Comparison of ENCODE assay signal across 23 cellular contexts in genomic region chr1:181174860-181175259, GRCh38.
DNase-seq lines count a peak whose midpoint lies in the region; ATAC-seq, FAIRE-seq and TF ChIP-seq lines count a peak whose summit lies in the region.
"Had no signal": no experiment of that assay in that cellular context is flagged by ENCODE, and none has a peak within 500 bp of the region (broad histone marks: within the 10 kb centered on the region; RNA-seq: fewer than 3 reads in every experiment).

No MANE protein-coding gene starts in this region.

- H3K36me3 Mint-ChIP-seq in activated T-cell treated with anti-CD3 and anti-CD28 coated beads, Interleukin-2, amount 50 U/mL, for 24 hours (ENCODE audit: low read depth): no peaks in the 10 kb centered on the region
- no peaks in the 10 kb centered on the region for H3K36me3 Mint-ChIP-seq in activated T-cell treated with anti-CD3 and anti-CD28 coated beads, Interleukin-2, amount 50 U/mL, for 4 hours (ENCODE audit: insufficient read depth)
- H3K36me3 Mint-ChIP-seq in WTC11 (no peaks in the 10 kb centered on the region; the same call in 1 of the 2 replicates), endodermal cell (ENCODE audit: low read depth) (no peaks in the 10 kb centered on the region)
- H3K36me3 Mint-ChIP-seq: CD14-positive monocyte had no signal

- POLR2A ChIA-PET in WTC11 (lab: Charles Lee): no interaction called here

- no peaks in the 10 kb centered on the region for H3K9me3 Mint-ChIP-seq in activated T-cell treated with anti-CD3 and anti-CD28 coated beads, Interleukin-2, amount 50 U/mL, for 24 hours
- H3K9me3 Mint-ChIP-seq in activated T-cell treated with anti-CD3 and anti-CD28 coated beads, Interleukin-2, amount 50 U/mL, for 4 hours: peaks cover 7% of the 10 kb centered on the region
- H3K9me3 Mint-ChIP-seq in WTC11 (peaks cover 40% of the 10 kb centered on the region), endodermal cell (peaks cover 24% of the 10 kb centered on the region)
- H3K9me3 Mint-ChIP-seq: CD4-positive, alpha-beta T cell had no signal

- no peak for FAIRE-seq in small intestine (lab: Jason Lieb, UNC)
- FAIRE-seq: A549, GM12892, H1 had no signal

- no peak for TF ChIP-seq CTCF in WTC11 (IDR thresholded peaks at IDR 0.05)
- no peak for TF ChIP-seq CTCF in endodermal cell (conservative IDR thresholded peaks at IDR 0.05)

- no peak overlapping the region for H3K9ac ChIP-seq in endodermal cell (ENCODE audit: extremely low read depth, low read length, poor library complexity, severe bottlenecking)
- H3K9ac ChIP-seq: BLaER1 treated with 17β-estradiol and CSF1 and Interleukin-3, amounts not matched to agents 10 nM and 100 nM had no signal

- CTCF ChIA-PET in WTC11 (lab: Charles Lee): interaction anchor here (1.1 kb wide), 1 partner anchor 250 kb away, joined by 3 read pairs; no protein-coding TSS in a partner anchor

- no peak overlapping the region for H3K4me3 Mint-ChIP-seq in activated T-cell treated with anti-CD3 and anti-CD28 coated beads, Interleukin-2, amount 50 U/mL, for 24 hours
- H3K4me3 Mint-ChIP-seq in activated T-cell treated with anti-CD3 and anti-CD28 coated beads, Interleukin-2, amount 50 U/mL, for 4 hours: no peak overlapping the region
- H3K4me3 Mint-ChIP-seq in WTC11 (no peak overlapping the region), endodermal cell (no peak overlapping the region)
- H3K4me3 Mint-ChIP-seq: CD14-positive monocyte; CD4-positive, alpha-beta T cell had no signal

- no peak for ATAC-seq in activated T-cell treated with anti-CD3 and anti-CD28 coated beads, Interleukin-2, amount 50 U/mL, for 4 hours
- ATAC-seq in WTC11: peak; percentile 34; the same call in 1 of the 2 replicates
- ATAC-seq in HG02798 (IDR thresholded peaks at IDR 0.05; ENCODE audit: poor library complexity, unreplicated experiment): no peak
- ATAC-seq: A549 had no signal

- H3K27me3 Mint-ChIP-seq in activated T-cell treated with anti-CD3 and anti-CD28 coated beads, Interleukin-2, amount 50 U/mL, for 24 hours: no peaks in the 10 kb centered on the region
- H3K27me3 Mint-ChIP-seq in activated T-cell treated with anti-CD3 and anti-CD28 coated beads, Interleukin-2, amount 50 U/mL, for 4 hours (ENCODE audit: low read depth): no peaks in the 10 kb centered on the region
- H3K27me3 Mint-ChIP-seq in WTC11 (ENCODE audit: low read depth) (no peaks in the 10 kb centered on the region; the same call in 1 of the 2 replicates), endodermal cell (ENCODE audit: insufficient read depth) (peaks cover 4% of the 10 kb centered on the region)
- H3K27me3 Mint-ChIP-seq: CD4-positive, alpha-beta T cell had no signal

- H3K27me3 ChIP-seq in endodermal cell (ENCODE audit: control insufficient read depth, insufficient read depth, low read length, poor library complexity, severe bottlenecking) (no peaks in the 10 kb centered on the region), small intestine (ENCODE audit: control insufficient read depth in 2 of 2, insufficient read depth in 2 of 2, low read length in 2 of 2) (no peaks in the 10 kb centered on the region)
- H3K27me3 ChIP-seq: BE2C; BLaER1 treated with 17β-estradiol and CSF1 and Interleukin-3, amounts not matched to agents 10 nM and 100 nM had no signal

- H3K4me1 Mint-ChIP-seq in activated T-cell treated with anti-CD3 and anti-CD28 coated beads, Interleukin-2, amount 50 U/mL, for 24 hours (ENCODE audit: low read depth): peaks cover 7% of the 10 kb centered on the region
- peaks cover 7% of the 10 kb centered on the region for H3K4me1 Mint-ChIP-seq in activated T-cell treated with anti-CD3 and anti-CD28 coated beads, Interleukin-2, amount 50 U/mL, for 4 hours (ENCODE audit: low read depth)
- H3K4me1 Mint-ChIP-seq in WTC11 (peaks cover 12% of the 10 kb centered on the region), endodermal cell (peaks cover 21% of the 10 kb centered on the region)
- H3K4me1 Mint-ChIP-seq: CD14-positive monocyte had no signal

- no peak overlapping the region for H3K27ac ChIP-seq in endodermal cell (ENCODE audit: low read depth, low read length)
- H3K27ac ChIP-seq in small intestine (ENCODE audit: low read depth in 1 of 2, low read length in 1 of 2): peak overlapping the region; percentile 69 to 76
- H3K27ac ChIP-seq: A549; BLaER1 treated with 17β-estradiol and CSF1 and Interleukin-3, amounts not matched to agents 10 nM and 100 nM had no signal

- H3K9me3 ChIP-seq in endodermal cell (ENCODE audit: control insufficient read depth, low read length) (peaks cover 27% of the 10 kb centered on the region), small intestine (ENCODE audit: control insufficient read depth, low read depth) (no peaks in the 10 kb centered on the region)

- WGBS in endodermal cell (ENCODE audit: insufficient coverage in 1 of 2, insufficient read length in 1 of 2), 2 experiments: 74 to 86% methylated on average over 3 to 4 of the region's 4 CpGs
- WGBS in small intestine, 3 donors: 19 to 64% (median 33%) methylated on average over 4 of the region's 4 CpGs

- H3K36me3 ChIP-seq in endodermal cell (ENCODE audit: control insufficient read depth, insufficient read depth, low read length) (no peaks in the 10 kb centered on the region), small intestine (ENCODE audit: control insufficient read depth in 2 of 2, insufficient read depth in 2 of 2, low read length in 2 of 2) (no peaks in the 10 kb centered on the region)
- H3K36me3 ChIP-seq: BE2C; BLaER1 treated with 17β-estradiol and CSF1 and Interleukin-3, amounts not matched to agents 10 nM and 100 nM had no signal

- no peak overlapping the region for H3K4me3 ChIP-seq in endodermal cell (ENCODE audit: low read length)
- no peak overlapping the region for H3K4me3 ChIP-seq in small intestine (ENCODE audit: low read depth in 1 of 2, low read length in 2 of 2)
- H3K4me3 ChIP-seq: A549; BLaER1 treated with 17β-estradiol and CSF1 and Interleukin-3, amounts not matched to agents 10 nM and 100 nM had no signal

- H3K27ac Mint-ChIP-seq in activated T-cell treated with anti-CD3 and anti-CD28 coated beads, Interleukin-2, amount 50 U/mL, for 24 hours: no peak overlapping the region
- H3K27ac Mint-ChIP-seq in WTC11 (no peak overlapping the region), endodermal cell (no peak overlapping the region)
- H3K27ac Mint-ChIP-seq: CD4-positive, alpha-beta T cell had no signal

- peak; percentile 2 for DNase-seq in activated T-cell treated with anti-CD3 and anti-CD28 coated beads, Interleukin-2, amount 50 U/mL, for 24 hours
- DNase-seq in activated T-cell treated with anti-CD3 and anti-CD28 coated beads, Interleukin-2, amount 50 U/mL, for 4 hours: no peak
- no peak for DNase-seq in WTC11 (ENCODE audit: low spot score)
- DNase-seq in endodermal cell: peak; percentile 40
- DNase-seq in small intestine: peak; percentile 91
- DNase-seq in NCI-H526 (lab: John Stamatoyannopoulos, UW): no peak
- DNase-seq: 8988T; ACHN; AML-193; BE2C; Calu3; CD4-positive, alpha-beta T cell; COR-L47; DMS53; DMS79 treated with DMSO at 0.1 percent for 48 hours; GF-D8; HCEC 1CT had no signal

- H3K4me1 ChIP-seq in endodermal cell (ENCODE audit: control insufficient read depth, insufficient read depth, low read length): peaks cover 3% of the 10 kb centered on the region
- H3K4me1 ChIP-seq in small intestine (ENCODE audit: control insufficient read depth in 2 of 2, insufficient read depth in 1 of 2, low read depth in 1 of 2, low read length in 1 of 2): peaks cover 0 to 8% of the 10 kb centered on the region in 2 donors
- H3K4me1 ChIP-seq: A549, BE2C had no signal

TF ChIP-seq in WTC11, 78 proteins besides CTCF, POLR2A, EP300 and RAD21 (continues in another document):
- no peak for TF ChIP-seq ZSCAN18 (CRISPR knock-in tag; IDR thresholded peaks at IDR 0.05)
- TF ChIP-seq ARID4B (CRISPR knock-in tag; IDR thresholded peaks at IDR 0.05; ENCODE audit: borderline replicate concordance): no peak

Comparison
In these comparisons a context has a peak if more than half of its experiments do, and no peak if none do; other contexts are left out.
1. DNase-seq: peak in activated T-cell treated with anti-CD3 and anti-CD28 coated beads, Interleukin-2, amount 50 U/mL, for 24 hours (single experiment), endodermal cell (single experiment) and small intestine (single experiment); none in activated T-cell treated with anti-CD3 and anti-CD28 coated beads, Interleukin-2, amount 50 U/mL, for 4 hours (single experiment), WTC11 (single experiment) and NCI-H526 (0 of 2).